ENCODE assay signal across 8 cellular contexts in genomic region chrX:115968436-115969252, GRCh38.
A peak's percentile ranks its signal among the peaks of the same experiment; 100 is the strongest.
DNase-seq lines count a peak whose midpoint lies in the region; ATAC-seq and TF ChIP-seq lines count a peak whose summit lies in the region.

No MANE protein-coding gene starts in this region.

- peaks cover 7% of the 10 kb centered on the region for H3F3A ChIP-seq in SK-N-SH (replicated peaks; ENCODE audit: insufficient read depth)

- H2AFZ ChIP-seq in SK-N-SH (ENCODE audit: low read depth): peak overlapping the region; percentile 85

- H3K4me1 ChIP-seq in SK-N-SH (ENCODE audit: control insufficient read depth in 1 of 2, insufficient read depth in 2 of 2, low read depth in 1 of 2, low read length in 1 of 2) (peaks cover 0 to 3% of the 10 kb centered on the region in 2 experiments; a peak in 1 of 4 replicates), ovary (ENCODE audit: insufficient read depth) (no peaks in the 10 kb centered on the region)

- peak; percentile 36 for TF ChIP-seq CTCF in SK-N-SH (IDR thresholded peaks at IDR 0.05)
- no peak for TF ChIP-seq CTCF in ovary (IDR thresholded peaks at IDR 0.05)

- peak overlapping the region; percentile 69 for H3K9ac ChIP-seq in SK-N-SH

- WGBS in SK-N-SH (ENCODE audit: low lambda C conversion rate): 14% methylated on average over 29 of the region's 48 CpGs
- 11 to 17% (median 14%) methylated on average over 48 of the region's 48 CpGs for WGBS in ovary, 3 donors

- H3K4me3 ChIP-seq in SK-N-SH (ENCODE audit: low read depth in 2 of 2, low read length in 1 of 2) (peak overlapping the region; percentile 68 to 71), ovary (peak overlapping the region; percentile 48)

- no peaks in the 10 kb centered on the region for H3K9me2 ChIP-seq in SK-N-SH

- no peak for TF ChIP-seq POLR2A in ovary (IDR thresholded peaks at IDR 0.05)

- intact Hi-C loops in ovary (cut with DNase I): no loop called here

- H3K27ac ChIP-seq in SK-N-SH (ENCODE audit: low read depth in 2 of 2, low read length in 1 of 2) (peak overlapping the region; percentile 73 to 89), ovary (no peak overlapping the region)

- H3K9me3 ChIP-seq in SK-N-SH (no peaks in the 10 kb centered on the region), ovary (no peaks in the 10 kb centered on the region)

- H3K36me3 ChIP-seq in SK-N-SH (replicated peaks in 1 of 2; ENCODE audit: control insufficient read depth in 1 of 2, insufficient read depth in 2 of 2, low read length in 1 of 2) (no peaks in the 10 kb centered on the region), ovary (no peaks in the 10 kb centered on the region)

- POLR2A ChIA-PET in SK-N-SH (lab: Yijun Ruan, JAX): interaction anchor here (1.0 kb wide), 1 partner anchor 20 kb away, joined by 3 read pairs; no protein-coding TSS in a partner anchor

- no peaks in the 10 kb centered on the region; the same call in 1 of the 2 replicates for H4K20me1 ChIP-seq in SK-N-SH (ENCODE audit: insufficient read depth)

- peaks cover 42% of the 10 kb centered on the region for H3K79me2 ChIP-seq in SK-N-SH (ENCODE audit: insufficient read depth)

- TF ChIP-seq EP300 in SK-N-SH (IDR thresholded peaks at IDR 0.05; ENCODE audit: borderline replicate concordance in 1 of 2, low read depth in 1 of 2, low read length in 1 of 2): no peak
- no peak for TF ChIP-seq EP300 in ovary (IDR thresholded peaks at IDR 0.05)

- CTCF ChIA-PET in SK-N-SH (lab: Yijun Ruan, JAX): interaction anchor here (0.8 to 1.1 kb wide), 2 partner anchors 27 to 236 kb away, joined by 3 read pairs; no protein-coding TSS in a partner anchor

- H3K4me2 ChIP-seq in SK-N-SH: peak overlapping the region; percentile 61

- ATAC-seq in GM21723 (IDR thresholded peaks at IDR 0.05; ENCODE audit: unreplicated experiment): peak; percentile 81
- no peak for ATAC-seq in HG03571 (IDR thresholded peaks at IDR 0.05; ENCODE audit: unreplicated experiment)

- peaks cover 7% of the 10 kb centered on the region; the same call in 1 of the 2 replicates for H3K27me3 ChIP-seq in SK-N-SH (ENCODE audit: insufficient read depth)
- no peaks in the 10 kb centered on the region for H3K27me3 ChIP-seq in ovary

- peak; percentile 73 for DNase-seq in DMS 273 treated with DMSO at 0.1 percent for 48 hours (lab: John Stamatoyannopoulos, UW)
- DNase-seq in M059J (ENCODE audit: low read depth): peak; percentile 67
- peak; percentile 76 for DNase-seq in SK-N-SH
- DNase-seq in globus pallidus (ENCODE audit: low spot score): peak; percentile 16
- DNase-seq in ovary: peak in 4 of 5 donors; percentile 21 to 48 (median 42)
- DNase-seq in activated CD4-positive, alpha-beta T cell treated with anti-CD3 and anti-CD28 coated beads for 1 hour: no peak

- no peak for TF ChIP-seq RAD21 in SK-N-SH (IDR thresholded peaks at IDR 0.05; ENCODE audit: low read length)

TF ChIP-seq in SK-N-SH, 30 proteins besides CTCF, POLR2A, EP300 and RAD21 (continues in another document):
- TF ChIP-seq SIN3A (IDR thresholded peaks at IDR 0.05; ENCODE audit: borderline replicate concordance, low read depth, low read length) (no peak), REST (IDR thresholded peaks at IDR 0.05; ENCODE audit: low read depth, low read length) (no peak), MXI1 (IDR thresholded peaks at IDR 0.05; ENCODE audit: low read depth, low read length) (peak; percentile 51; the same call in 1 of the 2 replicates), ELF1 (IDR thresholded peaks at IDR 0.05) (no peak), MAX (IDR thresholded peaks at IDR 0.05; ENCODE audit: low read depth) (peak; percentile 28), EZH2phosphoT487 (IDR thresholded peaks at IDR 0.05; ENCODE audit: borderline replicate concordance, low read depth) (no peak), GATA2 (CRISPR knock-in tag; IDR thresholded peaks at IDR 0.05) (no peak), IRF3 (IDR thresholded peaks at IDR 0.05; ENCODE audit: low read depth, low read length) (no peak), TAF1 (IDR thresholded peaks at IDR 0.05; ENCODE audit: borderline replicate concordance, low read depth, low read length) (peak; percentile 7; the same call in 1 of the 2 replicates), MEF2A (IDR thresholded peaks at IDR 0.05; ENCODE audit: borderline replicate concordance, low read depth) (no peak), FOXM1 (IDR thresholded peaks at IDR 0.05; ENCODE audit: low read depth) (no peak), JUND (IDR thresholded peaks at IDR 0.05) (no peak), USF2 (IDR thresholded peaks at IDR 0.05; ENCODE audit: borderline replicate concordance, low read depth, low read length) (no peak), SMC3 (IDR thresholded peaks at IDR 0.05; ENCODE audit: low read depth, low read length) (no peak), FOSL2 (IDR thresholded peaks at IDR 0.05; ENCODE audit: borderline replicate concordance, low read depth) (no peak), POLR2AphosphoS5 (IDR thresholded peaks at IDR 0.05; ENCODE audit: low read depth, low read length) (peak; percentile 50; the same call in 1 of the 2 replicates), YY1 (IDR thresholded peaks at IDR 0.05; ENCODE audit: low read depth) (peak; percentile 61; the same call in 1 of the 2 replicates), RFX5 (IDR thresholded peaks at IDR 0.05; ENCODE audit: low read length) (no peak), GABPA (IDR thresholded peaks at IDR 0.05; ENCODE audit: low read depth) (peak; percentile 49)
- TF ChIP-seq, protein P1, sequence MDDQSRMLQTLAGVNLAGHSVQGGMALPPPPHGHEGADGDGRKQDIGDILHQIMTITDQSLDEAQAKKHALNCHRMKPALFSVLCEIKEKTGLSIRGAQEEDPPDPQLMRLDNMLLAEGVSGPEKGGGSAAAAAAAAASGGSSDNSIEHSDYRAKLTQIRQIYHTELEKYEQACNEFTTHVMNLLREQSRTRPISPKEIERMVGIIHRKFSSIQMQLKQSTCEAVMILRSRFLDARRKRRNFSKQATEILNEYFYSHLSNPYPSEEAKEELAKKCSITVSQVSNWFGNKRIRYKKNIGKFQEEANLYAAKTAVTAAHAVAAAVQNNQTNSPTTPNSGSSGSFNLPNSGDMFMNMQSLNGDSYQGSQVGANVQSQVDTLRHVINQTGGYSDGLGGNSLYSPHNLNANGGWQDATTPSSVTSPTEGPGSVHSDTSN (IDR thresholded peaks at IDR 0.05): no peak

Comparison
In these comparisons a context has a peak if more than half of its experiments do, and no peak if none do; other contexts are left out.
1. H3K27ac ChIP-seq: peak in SK-N-SH (2 of 2); none in ovary (0 of 2).